Comparison of ENCODE assay signal across 15 cellular contexts in the genomic region with DNA sequence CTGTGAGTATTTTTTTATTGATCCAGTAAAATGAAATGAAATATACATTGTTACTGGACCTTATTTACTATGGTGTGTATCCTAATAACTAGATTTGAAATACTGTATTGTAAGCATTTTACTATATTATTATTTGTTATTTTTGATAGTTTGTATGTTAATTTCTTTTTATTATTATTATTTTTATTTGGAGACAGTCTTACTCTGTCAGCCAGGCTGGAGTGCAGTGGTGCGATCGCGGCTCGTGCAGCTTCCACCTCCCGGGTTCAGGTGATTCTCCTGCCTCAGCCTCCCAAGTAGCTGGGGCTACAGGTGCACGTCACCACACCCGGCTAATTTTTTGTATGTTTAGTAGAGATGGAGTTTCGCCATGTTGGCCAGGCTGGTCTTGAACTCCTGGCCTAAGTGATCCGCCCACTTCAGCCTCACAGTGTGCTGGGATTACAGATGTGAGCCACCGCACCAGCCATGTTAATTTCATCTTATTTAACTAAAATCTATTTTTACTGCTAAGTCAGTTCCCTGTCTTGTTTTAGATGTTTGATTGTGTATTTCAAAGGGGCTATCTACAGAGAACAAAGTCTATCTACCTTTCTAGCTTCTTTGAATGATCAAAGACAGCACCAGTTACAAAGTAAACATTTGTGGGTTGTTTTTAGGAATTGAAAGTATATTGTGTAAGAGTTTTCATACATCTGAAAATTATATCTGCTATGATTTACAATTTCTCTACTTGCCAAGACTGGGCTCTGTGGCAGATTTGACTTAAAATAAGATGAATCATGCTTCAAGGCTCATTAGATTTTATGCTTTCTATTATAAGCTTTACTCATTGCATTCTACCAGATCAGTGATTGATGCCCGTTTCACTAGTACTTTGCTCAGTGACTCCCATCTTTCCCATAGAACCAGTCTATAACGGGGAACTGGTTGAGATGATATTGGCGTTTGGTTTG. TPM values are rescaled to one million over a fixed set of nuclear protein-coding genes. Genes with fewer than 3 reads are reported as not detected.
DNase-seq lines count a peak whose midpoint lies in the region; ATAC-seq, FAIRE-seq and TF ChIP-seq lines count a peak whose summit lies in the region.
"Had no signal": no experiment of that assay in that cellular context is flagged by ENCODE, and none has a peak within 500 bp of the region (broad histone marks: within the 10 kb centered on the region; RNA-seq: fewer than 3 reads in every experiment).

No MANE protein-coding gene starts in this region.

- FAIRE-seq in GM12878 (lab: Jason Lieb, UNC), result no peak
- FAIRE-seq: HTR-8/SVneo had no signal

- intact Hi-C loops in GM12878 (cut with micrococcal nuclease; ENCODE audit: unreplicated experiment), result no loop called here

- peaks cover 22% of the 10 kb centered on the region for H3K4me1 Mint-ChIP-seq in memory B cell
- peaks cover 0 to 26% (median 8%) of the 10 kb centered on the region in 4 donors for H3K4me1 Mint-ChIP-seq in naive thymus-derived CD8-positive, alpha-beta T cell

- H3K4me1 ChIP-seq in GM12878 (ENCODE audit: control insufficient read depth, insufficient read depth, low read length), result peaks cover 16% of the 10 kb centered on the region

- H3K9ac ChIP-seq in GM12878 (ENCODE audit: control insufficient read depth, insufficient read depth, low read length), result no peak overlapping the region

- H3K27ac Mint-ChIP-seq in memory B cell, result peak overlapping the region; percentile 50
- peak overlapping the region in 2 of 10 donors; percentile 65 to 74 for H3K27ac Mint-ChIP-seq in naive thymus-derived CD8-positive, alpha-beta T cell
- H3K27ac Mint-ChIP-seq: activated naive CD4-positive, alpha-beta T cell treated with anti-CD3 and anti-CD28 coated beads, Interleukin-2, amount 10 ng/mL, durations not matched to agents 7 days and 5 days had no signal

- H3K27ac ChIP-seq in GM12878 (ENCODE audit: control insufficient read depth, insufficient read depth) (no peak overlapping the region), coronary artery (no peak overlapping the region)

- no peak for TF ChIP-seq RAD21 in GM12878 (IDR thresholded peaks at IDR 0.05; ENCODE audit: insufficient read depth, low read depth, low read length)

- H3K9me3 ChIP-seq in GM12878 (replicated peaks; ENCODE audit: control insufficient read depth, insufficient read depth, low read length), result no peaks in the 10 kb centered on the region

- no peak for TF ChIP-seq POLR2A in GM12878 (IDR thresholded peaks at IDR 0.05; ENCODE audit: low read depth, low read length)

- H3K4me3 ChIP-seq in GM12878 (no peak overlapping the region), coronary artery (no peak overlapping the region)

- peak; percentile 52 for ATAC-seq in GM18868 (IDR thresholded peaks at IDR 0.05; ENCODE audit: unreplicated experiment)
- no peak; the same call in 2 of the 3 replicates for ATAC-seq in GM12878
- ATAC-seq in memory B cell (ENCODE audit: low read depth), result no peak
- no peak for ATAC-seq in naive thymus-derived CD8-positive, alpha-beta T cell

- H3K36me3 Mint-ChIP-seq in memory B cell, result peaks cover 31% of the 10 kb centered on the region
- H3K36me3 Mint-ChIP-seq in naive thymus-derived CD8-positive, alpha-beta T cell, result peaks cover 6 to 81% (median 29%) of the 10 kb centered on the region in 3 donors

- no TSS peak for BruUV-seq in GM12878 (replicated peaks; lab: Mats Ljungman, UMichigan)

- H4K20me1 ChIP-seq in GM12878 (ENCODE audit: control insufficient read depth, insufficient read depth), result no peaks in the 10 kb centered on the region

- 94% methylated on average over 13 of the region's 13 CpGs for WGBS in GM12878 (ENCODE audit: insufficient coverage, insufficient replicate concordance, low lambda C conversion rate, missing lambda C conversion rate)

- DNase-seq in CD1c-positive myeloid dendritic cell (ENCODE audit: extremely low spot score) (peak; percentile 59), GM12878 (ENCODE audit: low read depth, low spot score) (no peak), memory B cell (ENCODE audit: low spot score in 2 of 2) (no peak), coronary artery (ENCODE audit: low spot score) (no peak), SIG-M5 (lab: John Stamatoyannopoulos, UW) (no peak)
- no peak for DNase-seq in naive thymus-derived CD8-positive, alpha-beta T cell
- DNase-seq: activated naive CD4-positive, alpha-beta T cell treated with anti-CD3 and anti-CD28 coated beads, Interleukin-2, amount 10 ng/mL, durations not matched to agents 7 days and 5 days; activated T-cell treated with anti-CD3 and anti-CD28 coated beads for 4 hours; GF-D8; NCI-H1417; NCI-H82; nucleus accumbens; substantia nigra had no signal

- in situ Hi-C loops in GM12878 (cut with MboI), result no loop called here

- POLR2A ChIA-PET in GM12878 (lab: Charles Lee), result interaction anchor here (0.5 to 0.8 kb wide), 2 partner anchors 20 to 414 kb away, joined by 3 to 4 read pairs; no protein-coding TSS in a partner anchor
- POLR2A ChIA-PET in naive thymus-derived CD8-positive, alpha-beta T cell (lab: Charles Lee), result no interaction called here

- H3K9me3 Mint-ChIP-seq in memory B cell, result no peaks in the 10 kb centered on the region
- H3K9me3 Mint-ChIP-seq in naive thymus-derived CD8-positive, alpha-beta T cell, result no peaks in the 10 kb centered on the region
- H3K9me3 Mint-ChIP-seq: activated naive CD4-positive, alpha-beta T cell treated with anti-CD3 and anti-CD28 coated beads, Interleukin-2, amount 10 ng/mL, durations not matched to agents 7 days and 5 days had no signal

- no peaks in the 10 kb centered on the region for H3K27me3 Mint-ChIP-seq in memory B cell
- H3K27me3 Mint-ChIP-seq in naive thymus-derived CD8-positive, alpha-beta T cell, result no peaks in the 10 kb centered on the region
- H3K27me3 Mint-ChIP-seq: activated naive CD4-positive, alpha-beta T cell treated with anti-CD3 and anti-CD28 coated beads, Interleukin-2, amount 10 ng/mL, durations not matched to agents 7 days and 5 days had no signal

- RAD21 ChIA-PET in GM12878 (lab: Charles Lee; ENCODE audit: unreplicated experiment), result interaction anchor here (1.2 to 1.8 kb wide), 3 partner anchors 22 to 128 kb away, joined by 3 to 12 read pairs (median 4); no protein-coding TSS in a partner anchor

- TF ChIP-seq CTCF in GM12878 (IDR thresholded peaks at IDR 0.05 in 2 of 3, conservative IDR thresholded peaks at IDR 0.05 in 1 of 3; ENCODE audit: control insufficient read depth in 2 of 3, extremely low read depth in 1 of 3, insufficient read depth in 1 of 3, low read depth in 3 of 3, low read length in 3 of 3) (no peak), coronary artery (IDR thresholded peaks at IDR 0.05) (no peak)

- no peaks in the 10 kb centered on the region for H3K27me3 ChIP-seq in GM12878 (replicated peaks in 1 of 2; ENCODE audit: control insufficient read depth in 2 of 2, insufficient read depth in 2 of 2, low read length in 1 of 2)

- CTCF ChIA-PET in GM12878 (lab: Yijun Ruan, JAX), result interaction anchor here (1.1 kb wide), 1 partner anchor 26 kb away, joined by 4 read pairs; no protein-coding TSS in a partner anchor

- TF ChIP-seq EP300 in GM12878 (IDR thresholded peaks at IDR 0.05; ENCODE audit: borderline replicate concordance in 1 of 2, control insufficient read depth in 1 of 2, low read depth in 2 of 2, low read length in 2 of 2), result no peak

- peaks cover 5% of the 10 kb centered on the region for H3K79me2 ChIP-seq in GM12878 (ENCODE audit: control insufficient read depth, insufficient read depth, low read length)

- H3K36me3 ChIP-seq in GM12878 (ENCODE audit: control insufficient read depth in 2 of 2, insufficient read depth in 2 of 2, low read length in 1 of 2), result peaks cover 10 to 28% of the 10 kb centered on the region in 2 experiments

- SMC1A ChIA-PET in GM12878 (lab: Charles Lee; ENCODE audit: uncharacterized antibody, unreplicated experiment), result interaction anchor here (0.6 to 1.4 kb wide), 4 partner anchors 23 to 419 kb away, joined by 3 to 5 read pairs (median 4); no protein-coding TSS in a partner anchor

- no peak overlapping the region for H3K4me3 Mint-ChIP-seq in memory B cell
- no peak overlapping the region for H3K4me3 Mint-ChIP-seq in naive thymus-derived CD8-positive, alpha-beta T cell
- H3K4me3 Mint-ChIP-seq: activated naive CD4-positive, alpha-beta T cell treated with anti-CD3 and anti-CD28 coated beads, Interleukin-2, amount 10 ng/mL, durations not matched to agents 7 days and 5 days had no signal

- H2AFZ ChIP-seq in GM12878 (ENCODE audit: control insufficient read depth, low read depth, low read length), result no peak overlapping the region

- no peak overlapping the region for H3K4me2 ChIP-seq in GM12878 (ENCODE audit: control insufficient read depth, insufficient read depth)

RNA-seq across cellular contexts. Expression of gene CDC123, which starts 41.6 kb away (rescaled TPM):
- total RNA-seq in GM12878 (2013; cell fraction: nucleolus; rRNA removed), result 123 and 135 TPM in 2 replicates
- total RNA-seq in GM12878 (2014; rRNA removed), result 207 and 215 TPM in 2 replicates
- total RNA-seq in GM12878 (2014; rRNA removed; fragmentation: Illumina TruSeq; extraction: Trizol), result 186 and 203 TPM in 2 replicates
- total RNA-seq in GM12878 (2021), result 128 and 135 TPM in 2 replicates
- polyA plus RNA-seq in GM12878 (2011; ENCODE audit: low read depth), result 103 TPM
- 128 and 162 TPM in 2 replicates for polyA plus RNA-seq in GM12878 (2011; rRNA removed)
- polyA plus RNA-seq in GM12878 (2011; cell fraction: cytosol; rRNA removed), result 145 and 166 TPM in 2 replicates
- 86.0 and 86.3 TPM in 2 replicates for polyA plus RNA-seq in GM12878 (2011; cell fraction: nucleus; rRNA removed)
- 79.4 and 127 TPM in 2 replicates for polyA plus RNA-seq in GM12878 (2012)
- 278 and 295 TPM in 2 replicates for polyA plus RNA-seq in GM12878 (2014; fragmentation: Illumina TruSeq; extraction: Trizol)
- 100 to 1,000 TPM; 162 to 226 TPM for polyA plus RNA-seq in GM12878 (2014; fragmentation: Nextera tagmentation; extraction: Ambion mirVana)
- polyA plus RNA-seq in GM12878 (2014; rRNA removed), result 162 and 165 TPM in 2 replicates
- 100 to 1,000 TPM; 347 to 360 TPM for polyA plus RNA-seq in GM12878 (2016; fragmentation: Nextera tagmentation; extraction: Ambion mirVana)
- 188 and 333 TPM in 2 replicates for polyA minus RNA-seq in GM12878 (2011; rRNA and poly(A)+ RNA removed)
- 72.7 and 85.7 TPM in 2 replicates for polyA minus RNA-seq in GM12878 (2011; cell fraction: cytosol; rRNA and poly(A)+ RNA removed)
- polyA minus RNA-seq in GM12878 (2011; cell fraction: nucleus; rRNA and poly(A)+ RNA removed), result 46.7 and 86.5 TPM in 2 replicates
- 10 to 100 TPM; 42.3 to 42.9 TPM for total RNA-seq in naive thymus-derived CD8-positive, alpha-beta T cell
- 10 to 100 TPM; 83.1 to 91.0 (median 83.6) TPM for polyA plus RNA-seq in naive thymus-derived CD8-positive, alpha-beta T cell

RNA-seq across cellular contexts. Expression of gene NUDT5, which starts 41.9 kb away (rescaled TPM):
- 45.6 and 54.5 TPM in 2 replicates for total RNA-seq in GM12878 (2013; cell fraction: nucleolus; rRNA removed)
- total RNA-seq in GM12878 (2014; rRNA removed), result 74.1 and 83.2 TPM in 2 replicates
- 149 and 162 TPM in 2 replicates for total RNA-seq in GM12878 (2014; rRNA removed; fragmentation: Illumina TruSeq; extraction: Trizol)
- total RNA-seq in GM12878 (2021), result 90.1 and 91.2 TPM in 2 replicates
- polyA plus RNA-seq in GM12878 (2011; ENCODE audit: low read depth), result 52.0 TPM
- polyA plus RNA-seq in GM12878 (2011; rRNA removed), result 144 and 148 TPM in 2 replicates
- 105 and 119 TPM in 2 replicates for polyA plus RNA-seq in GM12878 (2011; cell fraction: cytosol; rRNA removed)
- 58.0 and 63.0 TPM in 2 replicates for polyA plus RNA-seq in GM12878 (2011; cell fraction: nucleus; rRNA removed)
- 67.7 and 72.8 TPM in 2 replicates for polyA plus RNA-seq in GM12878 (2012)
- 113 and 166 TPM in 2 replicates for polyA plus RNA-seq in GM12878 (2014; fragmentation: Illumina TruSeq; extraction: Trizol)
- 100 to 1,000 TPM; 293 to 345 TPM for polyA plus RNA-seq in GM12878 (2014; fragmentation: Nextera tagmentation; extraction: Ambion mirVana)
- polyA plus RNA-seq in GM12878 (2014; rRNA removed), result 84.8 and 90.4 TPM in 2 replicates
- 100 to 1,000 TPM; 223 to 233 TPM for polyA plus RNA-seq in GM12878 (2016; fragmentation: Nextera tagmentation; extraction: Ambion mirVana)
- polyA minus RNA-seq in GM12878 (2011; rRNA and poly(A)+ RNA removed), result 60.9 and 79.7 TPM in 2 replicates
- polyA minus RNA-seq in GM12878 (2011; cell fraction: cytosol; rRNA and poly(A)+ RNA removed), result 21.9 and 26.1 TPM in 2 replicates
- polyA minus RNA-seq in GM12878 (2011; cell fraction: nucleus; rRNA and poly(A)+ RNA removed), result 11.4 and 24.4 TPM in 2 replicates
- total RNA-seq in naive thymus-derived CD8-positive, alpha-beta T cell, result 10 to 100 TPM; 50.7 to 55.7 TPM
- polyA plus RNA-seq in naive thymus-derived CD8-positive, alpha-beta T cell, result 10 to 100 TPM; 45.0 to 52.7 (median 49.5) TPM
